ENCODE assay signal across 1 cellular context in genomic region chr9:114214686-114215397, GRCh38.
TF ChIP-seq lines count a peak whose summit lies in the region.

No MANE protein-coding gene starts in this region.

TF ChIP-seq in HepG2, 621 proteins besides CTCF, POLR2A, EP300 and RAD21:
- peak; percentile 32 for TF ChIP-seq AGO2 (optimal IDR thresholded peaks at IDR 0.05; ENCODE audit: low read depth, low read length)
- TF ChIP-seq IKZF5 (CRISPR knock-in tag; IDR thresholded peaks at IDR 0.05), result no peak
